Comparison of ENCODE assay signal across 27 cellular contexts in genomic region chr12:19959353-19959752, GRCh38.
DNase-seq lines count a peak whose midpoint lies in the region; ATAC-seq and TF ChIP-seq lines count a peak whose summit lies in the region.
"Had no signal": no experiment of that assay in that cellular context is flagged by ENCODE, and none has a peak within 500 bp of the region (broad histone marks: within the 10 kb centered on the region; RNA-seq: fewer than 3 reads in every experiment).

No MANE protein-coding gene starts in this region.

- H3K27ac Mint-ChIP-seq in osteocyte (ENCODE audit: unreplicated experiment), result peak overlapping the region; percentile 77
- H3K27ac Mint-ChIP-seq: activated CD4-positive, alpha-beta memory T cell treated with anti-CD3 and anti-CD28 coated beads for 36 hours; mesothelial cell of epicardium; stimulated activated naive CD8-positive, alpha-beta T cell treated with anti-CD3 and anti-CD28 coated beads, Interleukin-15, amount 100 ng/mL, for 72 hours; T-helper 2 cell treated with Interferon-gamma antibody and Interleukin-4, amounts not matched to agents 5 μg/mL and 100 μg/mL, for 36 hours had no signal

- no peak overlapping the region for H3K4me3 Mint-ChIP-seq in osteocyte (ENCODE audit: unreplicated experiment)
- H3K4me3 Mint-ChIP-seq: activated CD4-positive, alpha-beta memory T cell treated with anti-CD3 and anti-CD28 coated beads for 36 hours; central memory CD8-positive, alpha-beta T cell; mesothelial cell of epicardium; stimulated activated naive CD8-positive, alpha-beta T cell treated with anti-CD3 and anti-CD28 coated beads, Interleukin-15, amount 100 ng/mL, for 72 hours; T-helper 2 cell treated with Interferon-gamma antibody and Interleukin-4, amounts not matched to agents 5 μg/mL and 100 μg/mL, for 36 hours had no signal

- DNase-seq in CD1c-positive myeloid dendritic cell (ENCODE audit: extremely low spot score), result peak; percentile 4
- DNase-seq in fibroblast of gingiva (ENCODE audit: low read depth), result peak; percentile 42
- no peak for DNase-seq in osteocyte (ENCODE audit: extremely low spot score, unreplicated experiment)
- DNase-seq in GM13977 (ENCODE audit: low spot score), result no peak
- DNase-seq: activated CD4-positive, alpha-beta memory T cell treated with anti-CD3 and anti-CD28 coated beads for 36 hours; activated CD4-positive, alpha-beta T cell treated with anti-CD3 and anti-CD28 coated beads for 1 hour; activated naive CD4-positive, alpha-beta T cell; COR-L47; DMS53; GDM1; glutamatergic neuron; KBM-7; NCI-H1105; NCI-H1930; NCI-H510A treated with DMSO at 0.1 percent for 48 hours; posterior cingulate gyrus; right cardiac atrium; spleen; stimulated activated CD4-positive, alpha-beta T cell treated with anti-CD3 and anti-CD28 coated beads, Interleukin-2, amount 100 ng/mL, for 48 hours; stimulated activated naive CD8-positive, alpha-beta T cell treated with anti-CD3 and anti-CD28 coated beads, Interleukin-15, amount 100 ng/mL, for 72 hours had no signal

- in situ Hi-C loops in GM13977 (cut with MboI; ENCODE audit: low pct_unique_long_range_greater_than_20kb, low sequenced_read_pairs, unreplicated experiment), result no loop called here

- H3K36me3 Mint-ChIP-seq in osteocyte (ENCODE audit: unreplicated experiment), result no peaks in the 10 kb centered on the region
- H3K36me3 Mint-ChIP-seq: activated CD4-positive, alpha-beta memory T cell treated with anti-CD3 and anti-CD28 coated beads for 36 hours; mesothelial cell of epicardium had no signal

- no peaks in the 10 kb centered on the region for H3K27me3 Mint-ChIP-seq in osteocyte (ENCODE audit: unreplicated experiment)
- H3K27me3 Mint-ChIP-seq: activated CD4-positive, alpha-beta memory T cell treated with anti-CD3 and anti-CD28 coated beads for 36 hours; central memory CD8-positive, alpha-beta T cell; stimulated activated naive CD8-positive, alpha-beta T cell treated with anti-CD3 and anti-CD28 coated beads, Interleukin-15, amount 100 ng/mL, for 72 hours had no signal

- H3K4me1 Mint-ChIP-seq in osteocyte (ENCODE audit: unreplicated experiment), result peaks cover 33% of the 10 kb centered on the region
- H3K4me1 Mint-ChIP-seq: central memory CD8-positive, alpha-beta T cell; stimulated activated naive CD8-positive, alpha-beta T cell treated with anti-CD3 and anti-CD28 coated beads, Interleukin-15, amount 100 ng/mL, for 72 hours had no signal

- TF ChIP-seq CTCF in osteocyte (IDR thresholded peaks at IDR 0.05) (no peak), GM13977 (IDR thresholded peaks at IDR 0.05; ENCODE audit: extremely low read depth, insufficient read depth, missing control alignments) (no peak)

- no peaks in the 10 kb centered on the region for H3K9me3 Mint-ChIP-seq in osteocyte (ENCODE audit: unreplicated experiment)
- H3K9me3 Mint-ChIP-seq: activated CD4-positive, alpha-beta memory T cell treated with anti-CD3 and anti-CD28 coated beads for 36 hours; central memory CD8-positive, alpha-beta T cell; stimulated activated naive CD8-positive, alpha-beta T cell treated with anti-CD3 and anti-CD28 coated beads, Interleukin-15, amount 100 ng/mL, for 72 hours had no signal

- ATAC-seq in SK-N-SH treated with all-trans-retinoic acid at 6 μM for 48 hours (peak; percentile 61), HG02759 (IDR thresholded peaks at IDR 0.05; ENCODE audit: unreplicated experiment) (no peak), HG03097 (IDR thresholded peaks at IDR 0.05; ENCODE audit: low FRiP score, unreplicated experiment) (no peak), HG03565 (IDR thresholded peaks at IDR 0.05; ENCODE audit: unreplicated experiment) (no peak)
- ATAC-seq: right cardiac atrium; stimulated activated naive CD8-positive, alpha-beta T cell treated with anti-CD3 and anti-CD28 coated beads, Interleukin-15, amount 100 ng/mL, for 72 hours had no signal

TF ChIP-seq in SK-N-SH treated with all-trans-retinoic acid at 6 μM for 48 hours, 23 proteins besides CTCF, POLR2A, EP300 and RAD21:
- TF ChIP-seq CSRNP3 (CRISPR knock-in tag; IDR thresholded peaks at IDR 0.05) (no peak), ISL1 (CRISPR knock-in tag; IDR thresholded peaks at IDR 0.05) (0 out of 2 replicates have a peak, but pooled peaks have one; percentile 25), PATZ1 (CRISPR knock-in tag; IDR thresholded peaks at IDR 0.05; ENCODE audit: borderline replicate concordance) (no peak)
TF ChIP-seq in SK-N-SH treated with all-trans-retinoic acid at 6 μM for 48 hours: peak in this region for 1.

Comparison
In these comparisons a context has a peak if more than half of its experiments do, and no peak if none do; other contexts are left out.
1. DNase-seq: peak in CD1c-positive myeloid dendritic cell (single experiment) and fibroblast of gingiva (single experiment); none in osteocyte (single experiment) and GM13977 (single experiment).